ENCODE assay signal across 21 cellular contexts in the genomic region with DNA sequence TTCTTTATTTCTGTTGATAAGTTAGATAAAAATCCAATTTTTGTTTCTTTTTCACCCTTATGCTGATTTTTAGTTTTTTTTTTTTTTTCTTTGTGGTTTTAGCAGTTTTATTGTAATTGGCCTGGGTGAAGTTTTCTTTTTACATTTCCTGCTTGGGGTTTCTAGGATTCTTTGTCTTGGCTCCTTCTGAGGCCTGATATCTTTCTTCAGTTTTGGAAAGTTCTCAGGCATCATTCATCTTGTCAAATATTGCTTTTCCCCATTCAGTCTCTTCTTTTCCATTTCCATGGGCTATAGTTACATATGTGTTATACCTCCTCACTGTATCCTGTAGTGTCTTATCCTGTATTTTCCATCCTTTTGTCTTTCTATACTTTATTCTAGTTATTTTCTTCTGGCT. TPM values are rescaled to one million over a fixed set of nuclear protein-coding genes. Genes with fewer than 3 reads are reported as not detected.
"Had no signal": no experiment of that assay in that cellular context is flagged by ENCODE, and none has a peak within 500 bp of the region (broad histone marks: within the 10 kb centered on the region; RNA-seq: fewer than 3 reads in every experiment).

No MANE protein-coding gene starts in this region.

- H3K27me3 ChIP-seq: esophagus muscularis mucosa, suprapubic skin, thyroid gland had no signal

- H3K9me3 Mint-ChIP-seq: immature natural killer cell; naive B cell; neural crest cell; stimulated activated effector memory CD8-positive, alpha-beta T cell treated with anti-CD3 and anti-CD28 coated beads, Interleukin-12 subunit alpha, Interleukin-12 subunit beta, amount 100 ng/mL, for 72 hours; type B pancreatic cell had no signal

- ATAC-seq: stimulated activated effector memory CD8-positive, alpha-beta T cell treated with anti-CD3 and anti-CD28 coated beads, Interleukin-12 subunit alpha, Interleukin-12 subunit beta, amount 100 ng/mL, for 72 hours; stimulated activated naive CD8-positive, alpha-beta T cell treated with anti-CD3 and anti-CD28 coated beads, Interleukin-15, Interleukin-2, amounts not matched to agents 100 U/mL and 50 U/mL, for 24 hours had no signal

- H3K4me3 ChIP-seq: coronary artery, esophagus muscularis mucosa, left ventricle myocardium inferior, lung, smooth muscle cell, suprapubic skin, thyroid gland had no signal

- H3K27ac Mint-ChIP-seq: immature natural killer cell; stimulated activated effector memory CD8-positive, alpha-beta T cell treated with anti-CD3 and anti-CD28 coated beads, Interleukin-12 subunit alpha, Interleukin-12 subunit beta, amount 100 ng/mL, for 72 hours; type B pancreatic cell had no signal

- H3K4me3 Mint-ChIP-seq: immature natural killer cell; naive B cell; stimulated activated effector memory CD8-positive, alpha-beta T cell treated with anti-CD3 and anti-CD28 coated beads, Interleukin-12 subunit alpha, Interleukin-12 subunit beta, amount 100 ng/mL, for 72 hours; type B pancreatic cell had no signal

- H3K36me3 Mint-ChIP-seq: immature natural killer cell; stimulated activated effector memory CD8-positive, alpha-beta T cell treated with anti-CD3 and anti-CD28 coated beads, Interleukin-12 subunit alpha, Interleukin-12 subunit beta, amount 100 ng/mL, for 72 hours had no signal

- H3K27me3 Mint-ChIP-seq: naive B cell, type B pancreatic cell had no signal

- H3K27ac ChIP-seq: coronary artery, epithelial cell of prostate, esophagus muscularis mucosa, left ventricle myocardium inferior, suprapubic skin, thyroid gland had no signal

- H3K36me3 ChIP-seq: esophagus muscularis mucosa, left ventricle myocardium inferior, suprapubic skin, thyroid gland had no signal

- H3K4me2 ChIP-seq: smooth muscle cell had no signal

- DNase-seq: effector CD4-positive, alpha-beta T cell; foreskin fibroblast; immature natural killer cell; left ventricle myocardium inferior; mesenchymal stem cell; naive B cell; posterior cingulate gyrus; right cardiac atrium; stimulated activated CD4-positive, alpha-beta T cell treated with anti-CD3 and anti-CD28 coated beads, Interleukin-2, amount 100 ng/mL, for 48 hours; stimulated activated CD8-positive, alpha-beta memory T cell treated with anti-CD3 and anti-CD28 coated beads, Interleukin-4, amount 100 ng/mL, for 48 hours; stimulated activated naive CD8-positive, alpha-beta T cell treated with anti-CD3 and anti-CD28 coated beads, Interleukin-15, Interleukin-2, amounts not matched to agents 100 U/mL and 50 U/mL, for 24 hours; thyroid gland had no signal

- H3K4me1 Mint-ChIP-seq: stimulated activated effector memory CD8-positive, alpha-beta T cell treated with anti-CD3 and anti-CD28 coated beads, Interleukin-12 subunit alpha, Interleukin-12 subunit beta, amount 100 ng/mL, for 72 hours had no signal

- H3K4me1 ChIP-seq: esophagus muscularis mucosa, left ventricle myocardium inferior, suprapubic skin had no signal

- H3K9me3 ChIP-seq: esophagus muscularis mucosa, left ventricle myocardium inferior, suprapubic skin, thyroid gland had no signal

RNA-seq across cellular contexts. Expression of gene ST6GALNAC3, which starts 28.5 kb away (rescaled TPM):
- polyA plus RNA-seq: immature natural killer cell had no signal
